In genomic region chr3:37492977-37493471, GRCh38 we compare ENCODE assay signal across 2 cellular contexts.
TF ChIP-seq lines count a peak whose summit lies in the region.

No MANE protein-coding gene starts in this region.

TF ChIP-seq in liver, 16 proteins besides CTCF, POLR2A, EP300 and RAD21:
- TF ChIP-seq TAF1 (conservative IDR thresholded peaks at IDR 0.05) (no peak), SP1 (IDR thresholded peaks at IDR 0.05) (peak; percentile 14), FOXA2 (IDR thresholded peaks at IDR 0.05) (no peak), REST (IDR thresholded peaks at IDR 0.05) (no peak)
TF ChIP-seq in liver: peak in this region for 1.

TF ChIP-seq in HepG2, 621 proteins besides CTCF, POLR2A, EP300 and RAD21:
- TF ChIP-seq ZNF512B (CRISPR knock-in tag; IDR thresholded peaks at IDR 0.05; ENCODE audit: borderline replicate concordance) (no peak), GLI4 (CRISPR knock-in tag; IDR thresholded peaks at IDR 0.05; ENCODE audit: borderline replicate concordance) (no peak), ZNF281 (CRISPR knock-in tag; IDR thresholded peaks at IDR 0.05; ENCODE audit: borderline replicate concordance) (no peak), ERF (CRISPR knock-in tag; IDR thresholded peaks at IDR 0.05) (no peak), NONO (IDR thresholded peaks at IDR 0.05) (no peak), NONO (CRISPR knock-in tag; conservative IDR thresholded peaks at IDR 0.05) (no peak), NFE2L2 (IDR thresholded peaks at IDR 0.05; ENCODE audit: low read length) (no peak), ZFP41 (CRISPR knock-in tag; IDR thresholded peaks at IDR 0.05; ENCODE audit: borderline replicate concordance) (no peak), LCORL (IDR thresholded peaks at IDR 0.05) (no peak), LCORL (CRISPR knock-in tag; IDR thresholded peaks at IDR 0.05) (no peak), ETS1 (CRISPR knock-in tag; IDR thresholded peaks at IDR 0.05) (no peak)
TF ChIP-seq in HepG2: peak in this region for 0.
